ENCODE assay signal across 8 cellular contexts in the genomic region with DNA sequence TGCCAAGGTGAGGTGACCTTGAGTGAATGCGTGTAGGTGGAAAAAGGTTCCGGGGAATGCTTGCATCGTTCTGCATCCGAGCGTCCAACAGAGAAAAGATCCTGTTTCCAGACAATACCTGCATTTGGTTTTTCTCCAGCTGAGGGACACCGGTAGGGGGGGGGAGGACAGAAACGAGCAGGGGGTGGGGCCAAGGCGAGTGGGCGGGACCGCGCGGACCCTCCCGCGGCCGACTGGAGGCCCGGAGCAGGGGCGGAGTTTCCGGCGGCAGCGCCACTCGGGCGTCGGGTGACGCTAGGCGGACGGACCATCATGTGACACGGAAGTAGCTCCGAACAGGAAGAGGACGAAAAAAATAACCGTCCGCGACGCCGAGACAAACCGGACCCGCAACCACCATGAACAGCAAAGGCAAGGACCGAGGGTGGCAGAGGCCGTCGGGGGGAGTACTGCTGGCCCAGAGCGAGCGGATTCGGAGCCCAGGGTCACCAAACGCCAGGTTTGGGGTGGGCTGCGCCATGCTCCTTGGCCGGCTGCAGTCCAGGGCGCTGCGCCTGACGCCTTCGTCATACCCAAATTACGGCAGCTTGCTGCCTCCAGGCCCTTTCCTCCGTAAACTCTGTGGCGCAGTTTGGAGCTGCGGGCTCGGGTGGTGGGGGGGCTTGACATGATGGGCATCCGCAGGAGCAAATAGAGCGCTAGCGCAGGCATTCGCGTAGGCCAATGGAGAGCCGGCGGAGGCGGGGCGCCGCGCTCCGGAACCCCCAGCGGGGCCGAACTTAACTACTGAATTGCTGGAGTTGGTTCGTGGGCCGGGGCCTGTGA. TPM values are rescaled to one million over a fixed set of nuclear protein-coding genes. Genes with fewer than 3 reads are reported as not detected.
DNase-seq lines count a peak whose midpoint lies in the region; ATAC-seq and TF ChIP-seq lines count a peak whose summit lies in the region.

A gene with protein sequence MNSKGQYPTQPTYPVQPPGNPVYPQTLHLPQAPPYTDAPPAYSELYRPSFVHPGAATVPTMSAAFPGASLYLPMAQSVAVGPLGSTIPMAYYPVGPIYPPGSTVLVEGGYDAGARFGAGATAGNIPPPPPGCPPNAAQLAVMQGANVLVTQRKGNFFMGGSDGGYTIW (plus strand): TSS at position 317 of the 825 bp plus-strand sequence. CDS start 82 bp downstream, at position 399.

- H3K9ac ChIP-seq in mesendoderm (ENCODE audit: low read length) = peak within 1 kb of the TSS; percentile 100

- WGBS in mesendoderm (ENCODE audit: extremely low coverage, insufficient coverage, low lambda C conversion rate) = no CpG with 5 or more reads among the region's 70 CpGs

- CTCF ChIA-PET in Caco-2 (lab: Charles Lee) = interaction anchor here (0.6 to 2.0 kb wide), 12 partner anchors 10 to 1149 kb away, joined by 3 to 26 read pairs (median 4); a partner anchor contains a TSS

- peak within 1 kb of the TSS; percentile 85 for H3K18ac ChIP-seq in mesendoderm (ENCODE audit: low read length)

- H3K9me3 ChIP-seq in Caco-2 = no peaks in the 10 kb centered on the region

- peak; percentile 98 for DNase-seq in Caco-2
- peak; percentile 90 for DNase-seq in HT1080 (ENCODE audit: low read depth)
- peak; percentile 90 to 93 for DNase-seq in NOMO-1 (lab: John Stamatoyannopoulos, UW; ENCODE audit: unreplicated experiment in 2 of 2)
- peak; percentile 83 to 88 for DNase-seq in activated CD8-positive, alpha-beta memory T cell treated with anti-CD3 and anti-CD28 coated beads for 4 hours (ENCODE audit: low read depth in 2 of 2)
- DNase-seq in effector memory CD8-positive, alpha-beta T cell = peak; percentile 90 to 91 (median 91)
- DNase-seq in mesendoderm = peak; percentile 97
- DNase-seq in stimulated activated CD8-positive, alpha-beta memory T cell treated with anti-CD3 and anti-CD28 coated beads, Interleukin-15, amount 100 ng/mL, for 1 hour (ENCODE audit: low read depth) = peak; percentile 87

- H3K4me3 ChIP-seq in Caco-2 (ENCODE audit: low read depth, low read length) (peak within 1 kb of the TSS; percentile 75), mesendoderm (ENCODE audit: low read length) (peak within 1 kb of the TSS; percentile 99)

- H3K4me1 ChIP-seq in Caco-2 (peaks cover 17% of the 10 kb centered on the region), mesendoderm (ENCODE audit: control insufficient read depth, low read depth, low read length) (peaks cover 2% of the 10 kb centered on the region)

- H2AK5ac ChIP-seq in mesendoderm (ENCODE audit: low read length) = no peak within 1 kb of the TSS

- H3K23ac ChIP-seq in mesendoderm (ENCODE audit: low read length) = peak within 1 kb of the TSS; percentile 94

- H3K27me3 ChIP-seq in Caco-2 (replicated peaks; ENCODE audit: control insufficient read depth, insufficient read depth, low read length) = no peaks in the 10 kb centered on the region
- H3K27me3 ChIP-seq in mesendoderm (ENCODE audit: insufficient read depth, low read length, poor library complexity) = no peaks in the 10 kb centered on the region

- peak within 1 kb of the TSS; percentile 100 for H3K27ac Mint-ChIP-seq in Caco-2 (ENCODE audit: unreplicated experiment)
- H3K27ac Mint-ChIP-seq in effector memory CD8-positive, alpha-beta T cell = peak within 1 kb of the TSS; percentile 100

- no peaks in the 10 kb centered on the region for H3K27me3 Mint-ChIP-seq in Caco-2 (ENCODE audit: insufficient read depth, unreplicated experiment)
- H3K27me3 Mint-ChIP-seq in effector memory CD8-positive, alpha-beta T cell = no peaks in the 10 kb centered on the region

- no peak within 1 kb of the TSS for H2BK120ac ChIP-seq in mesendoderm (ENCODE audit: low read depth, low read length)

- peak within 1 kb of the TSS; percentile 98 for H2BK5ac ChIP-seq in mesendoderm (ENCODE audit: low read length)

- peaks cover 7% of the 10 kb centered on the region for H3K79me2 ChIP-seq in mesendoderm (ENCODE audit: control insufficient read depth, insufficient read depth, low read length)

- H3K4me1 Mint-ChIP-seq in Caco-2 (ENCODE audit: low read depth, unreplicated experiment) = peaks cover 5% of the 10 kb centered on the region
- H3K4me1 Mint-ChIP-seq in effector memory CD8-positive, alpha-beta T cell (ENCODE audit: low read depth in 2 of 2) = peaks cover 33 to 45% of the 10 kb centered on the region in 2 donors

- peak within 1 kb of the TSS; percentile 99 for H3K4me2 ChIP-seq in mesendoderm (ENCODE audit: low read length)

- intact Hi-C loops in Caco-2 (cut with micrococcal nuclease; ENCODE audit: unreplicated experiment) = loop anchor here (1.0 to 10.0 kb wide), 6 partner anchors 20 to 414 kb away; a partner anchor contains a TSS

- BruUV-seq in Caco-2 (replicated peaks; lab: Mats Ljungman, UMichigan) = TSS peak; percentile 71

- peak within 1 kb of the TSS; percentile 99 for H3K4ac ChIP-seq in mesendoderm (ENCODE audit: low read depth, low read length)

- peaks cover 57% of the 10 kb centered on the region for H3K36me3 Mint-ChIP-seq in Caco-2 (ENCODE audit: insufficient read depth, unreplicated experiment)
- peaks cover 60% of the 10 kb centered on the region for H3K36me3 Mint-ChIP-seq in effector memory CD8-positive, alpha-beta T cell (ENCODE audit: insufficient read depth)

- no peak within 1 kb of the TSS for H2BK15ac ChIP-seq in mesendoderm (replicated peaks; ENCODE audit: low read depth)

- peak within 1 kb of the TSS; percentile 44 for H4K5ac ChIP-seq in mesendoderm (ENCODE audit: low read length)

- peak within 1 kb of the TSS; percentile 86 for H3K4me3 Mint-ChIP-seq in Caco-2 (ENCODE audit: unreplicated experiment)
- peak within 1 kb of the TSS; percentile 95 to 97 for H3K4me3 Mint-ChIP-seq in effector memory CD8-positive, alpha-beta T cell

- H3K56ac ChIP-seq in mesendoderm (ENCODE audit: low read length) = peak within 1 kb of the TSS; percentile 100

- no peaks in the 10 kb centered on the region for H3K9me3 Mint-ChIP-seq in Caco-2 (ENCODE audit: unreplicated experiment)
- H3K9me3 Mint-ChIP-seq in effector memory CD8-positive, alpha-beta T cell = no peaks in the 10 kb centered on the region

- H3K36me3 ChIP-seq in Caco-2 (ENCODE audit: control insufficient read depth, insufficient read depth, low read length) = peaks cover 2% of the 10 kb centered on the region; the same call in 1 of the 2 replicates
- H3K36me3 ChIP-seq in mesendoderm (ENCODE audit: control insufficient read depth, insufficient read depth, low read length) = peaks cover 6% of the 10 kb centered on the region

- H3K79me1 ChIP-seq in mesendoderm (ENCODE audit: low read length) = peaks cover 2% of the 10 kb centered on the region

- TF ChIP-seq CTCF in Caco-2 (IDR thresholded peaks at IDR 0.05; ENCODE audit: insufficient read depth in 1 of 2, low read depth in 1 of 2, low read length in 1 of 2, severe bottlenecking in 1 of 2, unreplicated experiment in 1 of 2) = peak; percentile 16 to 59

- ATAC-seq in GM21360 (IDR thresholded peaks at IDR 0.05; ENCODE audit: unreplicated experiment) = peak; percentile 91
- ATAC-seq in effector memory CD8-positive, alpha-beta T cell (replicated peaks) = peak; percentile 87

- H3K27ac ChIP-seq in mesendoderm (ENCODE audit: low read depth, low read length) = peak within 1 kb of the TSS; percentile 94

- POLR2A ChIA-PET in Caco-2 (lab: Charles Lee) = interaction anchor here (0.5 to 1.9 kb wide), 26 partner anchors 9 to 1861 kb away, joined by 3 to 39 read pairs (median 4); a partner anchor contains a TSS

- H4K8ac ChIP-seq in mesendoderm (ENCODE audit: low read depth, low read length) = no peak within 1 kb of the TSS

RNA-seq across cellular contexts. Expression of the gene that starts here (rescaled TPM):
- total RNA-seq in Caco-2 (2022) = 84.9 and 100 TPM in 2 replicates
- total RNA-seq in HT1080 (2014; rRNA removed; shearing (Covaris generic)) = 114 and 197 TPM in 2 replicates
- polyA plus RNA-seq in HT1080 (2015; cell fraction: cytosol; rRNA removed) = 189 and 203 TPM in 2 replicates
- 140 and 160 TPM in 2 replicates for polyA plus RNA-seq in HT1080 (2015; cell fraction: nucleus; rRNA removed)
- 35.9 TPM for polyA plus RNA-seq in mesendoderm (2013, experiment 1 of 2)
- 34.9 TPM for polyA plus RNA-seq in mesendoderm (2013, experiment 2 of 2)

Comparison
In these comparisons a context has a peak if more than half of its experiments do, and no peak if none do; other contexts are left out.
1. Peak in every context shown above with its lines: DNase-seq, ATAC-seq, H3K4me3 ChIP-seq and H3K27ac ChIP-seq.